10 cellular contexts compared by ENCODE assay signal in genomic region chr2:65722028-65722427, GRCh38.
DNase-seq lines count a peak whose midpoint lies in the region; ATAC-seq and TF ChIP-seq lines count a peak whose summit lies in the region.
"Had no signal": no experiment of that assay in that cellular context is flagged by ENCODE, and none has a peak within 500 bp of the region (broad histone marks: within the 10 kb centered on the region; RNA-seq: fewer than 3 reads in every experiment).

No MANE protein-coding gene starts in this region.

- H4K20me1 ChIP-seq in IMR-90 (ENCODE audit: insufficient read depth, low read length): no peaks in the 10 kb centered on the region

- H3K4me1 Mint-ChIP-seq in chondrocyte (ENCODE audit: low read depth): no peaks in the 10 kb centered on the region

- H3K14ac ChIP-seq in IMR-90 (replicated peaks; ENCODE audit: low read depth, low read length): no peak overlapping the region

- no peak overlapping the region for H4K8ac ChIP-seq in IMR-90 (ENCODE audit: low read depth in 2 of 2, low read length in 2 of 2)

- H3K27me3 ChIP-seq in AG04450 (ENCODE audit: control insufficient read depth, insufficient read depth, low read length) (no peaks in the 10 kb centered on the region), IMR-90 (ENCODE audit: control insufficient read depth, insufficient read depth, low read length) (peaks cover 24% of the 10 kb centered on the region)

- TF ChIP-seq POLR2A in IMR-90 (IDR thresholded peaks at IDR 0.05; ENCODE audit: low read depth, low read length): no peak

- H3K79me1 ChIP-seq in IMR-90 (ENCODE audit: low read depth in 1 of 2, low read length in 2 of 2): no peaks in the 10 kb centered on the region

- H3K4me1 ChIP-seq in IMR-90 (ENCODE audit: control insufficient read depth, insufficient read depth, low read length): no peaks in the 10 kb centered on the region

- H3K27ac ChIP-seq in AG04450 (ENCODE audit: low read depth, low read length) (no peak overlapping the region), IMR-90 (ENCODE audit: insufficient read depth, low read length) (no peak overlapping the region)
- H3K27ac ChIP-seq: SK-N-MC had no signal

- TF ChIP-seq CTCF in AG04450 (IDR thresholded peaks at IDR 0.05; ENCODE audit: low read depth, low read length) (0 out of 2 replicates have a peak, but pooled peaks have one; percentile 17), IMR-90 (conservative IDR thresholded peaks at IDR 0.05; ENCODE audit: low read depth, low read length) (peak; percentile 29; the same call in 1 of the 2 replicates), chondrocyte (IDR thresholded peaks at IDR 0.05) (peak; percentile 76)

- H2BK120ac ChIP-seq in IMR-90 (ENCODE audit: low read depth, low read length): no peak overlapping the region

- dilution Hi-C loops in IMR-90 (cut with HindIII; ENCODE audit: low sequenced_read_pairs, unreplicated experiment): no loop called here

- H2AK9ac ChIP-seq in IMR-90 (replicated peaks; ENCODE audit: low read depth, low read length, poor library complexity): peak overlapping the region; percentile 1

- no peaks in the 10 kb centered on the region for H3K9me1 ChIP-seq in IMR-90 (ENCODE audit: insufficient read depth, low read length)

- no peak overlapping the region for H3K23ac ChIP-seq in IMR-90 (ENCODE audit: low read depth, low read length)

- no peak overlapping the region for H2AFZ ChIP-seq in IMR-90 (replicated peaks; ENCODE audit: low read length, poor library complexity)

- peak; percentile 40; the same call in 1 of the 2 replicates for ATAC-seq in IMR-90 (ENCODE audit: low read depth)
- ATAC-seq in GM18517 (IDR thresholded peaks at IDR 0.05; ENCODE audit: unreplicated experiment): no peak
- ATAC-seq in GM21737 (IDR thresholded peaks at IDR 0.05; ENCODE audit: unreplicated experiment): no peak

- no peak overlapping the region for H3K27ac Mint-ChIP-seq in chondrocyte (ENCODE audit: unreplicated experiment)

- H3K27me3 Mint-ChIP-seq in chondrocyte (ENCODE audit: low read depth): peaks cover 31% of the 10 kb centered on the region

- no peak overlapping the region for H3K56ac ChIP-seq in IMR-90 (ENCODE audit: extremely low read depth, insufficient read depth, low read length)

- H2BK20ac ChIP-seq in IMR-90 (ENCODE audit: low read depth, low read length): no peak overlapping the region

- H2BK15ac ChIP-seq in IMR-90 (ENCODE audit: low read depth, low read length): no peak overlapping the region

- H2AK5ac ChIP-seq in IMR-90 (ENCODE audit: low read depth, low read length): no peak overlapping the region

- POLR2A ChIA-PET in AG04450 (lab: Yijun Ruan, JAX): no interaction called here
- POLR2A ChIA-PET in IMR-90 (lab: Charles Lee; ENCODE audit: unreplicated experiment): no interaction called here

- TF ChIP-seq RAD21 in IMR-90 (IDR thresholded peaks at IDR 0.05; ENCODE audit: low read length): peak; percentile 36

- no peak for DNase-seq in AG04450 (ENCODE audit: low read depth, low spot score)
- peak; percentile 10 for DNase-seq in IMR-90
- DNase-seq in chondrocyte (ENCODE audit: low spot score): no peak
- peak; percentile 52 for DNase-seq in medulla oblongata (ENCODE audit: extremely low spot score)
- DNase-seq in NCI-H187 (lab: John Stamatoyannopoulos, UW): no peak
- DNase-seq in NOMO-1 treated with DMSO at 0.1 percent for 48 hours (lab: John Stamatoyannopoulos, UW; ENCODE audit: unreplicated experiment): no peak
- DNase-seq: stimulated activated naive CD4-positive, alpha-beta T cell had no signal

- no peak overlapping the region for H3K18ac ChIP-seq in IMR-90 (ENCODE audit: low read depth, low read length)

- no peak overlapping the region for H3K4me3 Mint-ChIP-seq in chondrocyte (ENCODE audit: unreplicated experiment)

- H3K4me3 ChIP-seq in AG04450 (ENCODE audit: low read depth, low read length): no peak overlapping the region
- H3K4me3 ChIP-seq in IMR-90 (ENCODE audit: insufficient read depth, low read depth, low read length): no peak overlapping the region
- H3K4me3 ChIP-seq: SK-N-MC had no signal

- peaks cover 3% of the 10 kb centered on the region for H3K36me3 Mint-ChIP-seq in chondrocyte (ENCODE audit: low read depth)

- peaks cover 8% of the 10 kb centered on the region for H3K9me3 Mint-ChIP-seq in chondrocyte (ENCODE audit: low read depth)

- no peaks in the 10 kb centered on the region for H3K9me3 ChIP-seq in AG04450 (ENCODE audit: control insufficient read depth, insufficient read depth, low read length)
- H3K9me3 ChIP-seq in IMR-90 (ENCODE audit: control insufficient read depth, insufficient read depth, low read length): no peaks in the 10 kb centered on the region

- intact Hi-C loops in IMR-90 (cut with micrococcal nuclease): no loop called here

- H2BK5ac ChIP-seq in IMR-90 (ENCODE audit: low read depth, low read length, poor library complexity, severe bottlenecking): no peak overlapping the region

- no peak overlapping the region for H3K4me2 ChIP-seq in IMR-90 (ENCODE audit: low read depth, low read length)

- no peak overlapping the region for H4K5ac ChIP-seq in IMR-90 (ENCODE audit: low read depth, low read length)

- H4K91ac ChIP-seq in IMR-90 (ENCODE audit: insufficient read depth, low read depth, low read length): no peak overlapping the region

- BruUV-seq in IMR-90 (replicated peaks; lab: Mats Ljungman, UMichigan): no TSS peak

- no peak overlapping the region for H3K9ac ChIP-seq in IMR-90 (ENCODE audit: low read depth, low read length)

- CTCF ChIA-PET in AG04450 (lab: Charles Lee) (interaction anchor here (1.6 kb wide), 1 partner anchor 79 kb away, joined by 5 read pairs; no protein-coding TSS in a partner anchor), IMR-90 (lab: Yijun Ruan, JAX) (no interaction called here)

- H3K4ac ChIP-seq in IMR-90 (ENCODE audit: low read depth, low read length): no peak overlapping the region

- in situ Hi-C loops in IMR-90 (cut with MboI; ENCODE audit: low sequenced_read_pairs): no loop called here

- H3K36me3 ChIP-seq in IMR-90 (ENCODE audit: control insufficient read depth, insufficient read depth, low read length): no peaks in the 10 kb centered on the region

- no CpG with 5 or more reads among the region's 4 CpGs for WGBS in IMR-90 (ENCODE audit: extremely low coverage in 2 of 2, insufficient read length in 1 of 2), 2 experiments

TF ChIP-seq in IMR-90, 13 proteins besides CTCF, POLR2A, EP300 and RAD21:
- TF ChIP-seq USF2 (IDR thresholded peaks at IDR 0.05; ENCODE audit: low read depth, low read length): no peak
- no peak for TF ChIP-seq MXI1 (IDR thresholded peaks at IDR 0.05; ENCODE audit: borderline replicate concordance, low read depth, low read length)
- TF ChIP-seq BHLHE40 (IDR thresholded peaks at IDR 0.05; ENCODE audit: low read depth, low read length): no peak
- TF ChIP-seq NFE2L2 (IDR thresholded peaks at IDR 0.05; ENCODE audit: low read depth, low read length): no peak
- no peak for TF ChIP-seq CHD1 (IDR thresholded peaks at IDR 0.05; ENCODE audit: low read depth, low read length)
TF ChIP-seq in IMR-90: peak in this region for 0.

Comparison
In these comparisons a context has a peak if more than half of its experiments do, and no peak if none do; other contexts are left out.
1. DNase-seq: peak in IMR-90 (single experiment) and medulla oblongata (single experiment); none in AG04450 (single experiment), chondrocyte (single experiment), NCI-H187 (0 of 2) and NOMO-1 treated with DMSO at 0.1 percent for 48 hours (single experiment).
2. CTCF ChIP-seq: peak in every context shown above with its lines; median percentile 76 in chondrocyte; 29 in IMR-90; 17 in AG04450.